ENCODE assay signal across 15 cellular contexts in the genomic region with DNA sequence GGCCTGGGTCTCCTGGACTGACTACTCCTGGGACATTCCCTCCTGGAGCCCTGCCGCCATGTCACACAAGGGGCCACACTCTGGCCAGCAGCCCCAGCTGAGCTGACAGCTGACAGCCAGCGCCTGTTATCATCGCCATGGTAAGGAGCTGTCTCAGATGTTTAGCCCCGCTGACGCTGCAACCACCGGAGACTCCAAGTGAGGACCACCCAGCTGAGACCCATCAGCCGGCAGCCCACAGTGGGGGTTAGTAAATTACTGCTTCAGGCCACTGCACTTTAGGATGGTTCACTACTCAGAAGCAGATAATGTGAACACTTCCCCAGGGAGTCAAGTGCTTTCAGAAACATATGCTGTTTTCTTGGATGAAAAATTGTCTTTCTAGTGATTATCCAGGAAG. TPM values are rescaled to one million over a fixed set of nuclear protein-coding genes. Genes with fewer than 3 reads are reported as not detected.
A peak's percentile ranks its signal among the peaks of the same experiment; 100 is the strongest.
DNase-seq lines count a peak whose midpoint lies in the region; ATAC-seq and TF ChIP-seq lines count a peak whose summit lies in the region.
"Had no signal": no experiment of that assay in that cellular context is flagged by ENCODE, and none has a peak within 500 bp of the region (broad histone marks: within the 10 kb centered on the region; RNA-seq: fewer than 3 reads in every experiment).

No MANE protein-coding gene starts in this region.

- in situ Hi-C loops in GM13976 (cut with MboI; ENCODE audit: low sequenced_read_pairs, unreplicated experiment) = no loop called here

- no peaks in the 10 kb centered on the region for H3K36me3 ChIP-seq in KOPT-K1 (ENCODE audit: insufficient read depth, low read length)
- H3K36me3 ChIP-seq in body of pancreas (replicated peaks in 1 of 2; ENCODE audit: insufficient read depth in 1 of 2, low read depth in 2 of 2) = no peaks in the 10 kb centered on the region
- no peaks in the 10 kb centered on the region for H3K36me3 ChIP-seq in right atrium auricular region
- H3K36me3 ChIP-seq in skeletal muscle satellite cell (ENCODE audit: insufficient read depth, low read length) = no peaks in the 10 kb centered on the region
- H3K36me3 ChIP-seq: transverse colon had no signal

- no peak for ATAC-seq in body of pancreas
- ATAC-seq in GM18505 (IDR thresholded peaks at IDR 0.05; ENCODE audit: unreplicated experiment) = no peak

- TF ChIP-seq CTCF in body of pancreas (IDR thresholded peaks at IDR 0.05) (no peak), right atrium auricular region (IDR thresholded peaks at IDR 0.05) (no peak), GM13976 (IDR thresholded peaks at IDR 0.05; ENCODE audit: borderline replicate concordance, control extremely low read depth, extremely low read depth, insufficient read depth, missing control alignments) (no peak)

- TF ChIP-seq POLR2A in body of pancreas (IDR thresholded peaks at IDR 0.05) = no peak
- TF ChIP-seq POLR2A in GM18505 (IDR thresholded peaks at IDR 0.05; ENCODE audit: borderline replicate concordance, extremely low read depth, insufficient read depth, insufficient read length) = no peak

- H3K27me3 ChIP-seq in body of pancreas (no peaks in the 10 kb centered on the region), right atrium auricular region (no peaks in the 10 kb centered on the region), skeletal muscle satellite cell (ENCODE audit: control insufficient read depth, insufficient read depth, low read length) (no peaks in the 10 kb centered on the region)
- H3K27me3 ChIP-seq: transverse colon had no signal

- H3K4me3 ChIP-seq in body of pancreas (no peak overlapping the region), right atrium auricular region (no peak overlapping the region), skeletal muscle satellite cell (ENCODE audit: low read length) (no peak overlapping the region)
- H3K4me3 ChIP-seq: transverse colon had no signal

- WGBS in body of pancreas, 2 donors = 74 to 80% methylated on average over 1 to 7 of the region's 7 CpGs

- no peaks in the 10 kb centered on the region for H3K9me3 ChIP-seq in KOPT-K1 (ENCODE audit: insufficient read depth, low read length, poor library complexity, severe bottlenecking)
- H3K9me3 ChIP-seq in body of pancreas = no peaks in the 10 kb centered on the region
- H3K9me3 ChIP-seq in right atrium auricular region = no peaks in the 10 kb centered on the region
- no peaks in the 10 kb centered on the region for H3K9me3 ChIP-seq in skeletal muscle satellite cell (replicated peaks; ENCODE audit: low read length)
- H3K9me3 ChIP-seq: transverse colon had no signal

- H3K9ac ChIP-seq in skeletal muscle satellite cell (ENCODE audit: low read depth, low read length) = peak overlapping the region; percentile 75
- H3K9ac ChIP-seq: parathyroid adenoma had no signal

- peak overlapping the region; percentile 35 for H3K4me2 ChIP-seq in skeletal muscle satellite cell (ENCODE audit: low read length)

- H3K27ac ChIP-seq in KOPT-K1 (ENCODE audit: low read depth, low read length, poor library complexity, severe bottlenecking) (peak overlapping the region; percentile 67), body of pancreas (peak overlapping the region in 3 of 4 donors; percentile 38 to 64 (median 46)), right atrium auricular region (peak overlapping the region; percentile 49 to 65)
- H3K27ac ChIP-seq: parathyroid adenoma had no signal

- DNase-seq in body of pancreas = no peak
- DNase-seq in right atrium auricular region (ENCODE audit: low spot score) = no peak
- DNase-seq in HPDE6-E6E7 (ENCODE audit: extremely low spot score) = no peak
- DNase-seq in GM13976 (ENCODE audit: low spot score) = no peak
- DNase-seq in mucosa of gallbladder (ENCODE audit: low spot score) = no peak
- DNase-seq: activated naive CD4-positive, alpha-beta T cell treated with Interleukin-2 at 50 U/mL for 16 hours; cerebellar nuclear complex; NCI-H2029; stimulated activated CD4-positive, alpha-beta T cell treated with anti-CD3 and anti-CD28 coated beads, Interleukin-2, amount 100 ng/mL, for 24 hours; stimulated activated CD8-positive, alpha-beta memory T cell treated with anti-CD3 and anti-CD28 coated beads, Interleukin-4, amount 100 ng/mL, for 48 hours; transverse colon had no signal

- H3K4me1 ChIP-seq in body of pancreas (peaks cover 14% of the 10 kb centered on the region), right atrium auricular region (peaks cover 0 to 22% of the 10 kb centered on the region in 2 donors), skeletal muscle satellite cell (ENCODE audit: control insufficient read depth, insufficient read depth, low read length) (peaks cover 41% of the 10 kb centered on the region)
- H3K4me1 ChIP-seq: parathyroid adenoma had no signal

- intact Hi-C loops in body of pancreas (cut with DNase I) = no loop called here

RNA-seq across cellular contexts. Expression of gene SPHK1, which starts 14.6 kb away (rescaled TPM):
- total RNA-seq in body of pancreas = 10 to 100 TPM; 12.2 to 46.5 TPM
- 10 to 100 TPM in 1 of 2 donors, 1 to 10 TPM in 1; 6.4 to 16.8 TPM for total RNA-seq in right atrium auricular region
- total RNA-seq in skeletal muscle satellite cell (2012; rRNA removed) = 116 and 135 TPM in 2 replicates
- 4.0 TPM for total RNA-seq in mucosa of gallbladder

RNA-seq across cellular contexts. Expression of gene PRPSAP1, which starts 16.1 kb away (rescaled TPM):
- total RNA-seq in body of pancreas = 10 to 100 TPM; 34.8 to 55.7 TPM
- total RNA-seq in right atrium auricular region = 10 to 100 TPM; 33.7 to 34.0 TPM
- 27.1 and 29.9 TPM in 2 replicates for total RNA-seq in skeletal muscle satellite cell (2012; rRNA removed)
- total RNA-seq in mucosa of gallbladder = 52.2 TPM
